10 cellular contexts compared by ENCODE assay signal in the genomic region with DNA sequence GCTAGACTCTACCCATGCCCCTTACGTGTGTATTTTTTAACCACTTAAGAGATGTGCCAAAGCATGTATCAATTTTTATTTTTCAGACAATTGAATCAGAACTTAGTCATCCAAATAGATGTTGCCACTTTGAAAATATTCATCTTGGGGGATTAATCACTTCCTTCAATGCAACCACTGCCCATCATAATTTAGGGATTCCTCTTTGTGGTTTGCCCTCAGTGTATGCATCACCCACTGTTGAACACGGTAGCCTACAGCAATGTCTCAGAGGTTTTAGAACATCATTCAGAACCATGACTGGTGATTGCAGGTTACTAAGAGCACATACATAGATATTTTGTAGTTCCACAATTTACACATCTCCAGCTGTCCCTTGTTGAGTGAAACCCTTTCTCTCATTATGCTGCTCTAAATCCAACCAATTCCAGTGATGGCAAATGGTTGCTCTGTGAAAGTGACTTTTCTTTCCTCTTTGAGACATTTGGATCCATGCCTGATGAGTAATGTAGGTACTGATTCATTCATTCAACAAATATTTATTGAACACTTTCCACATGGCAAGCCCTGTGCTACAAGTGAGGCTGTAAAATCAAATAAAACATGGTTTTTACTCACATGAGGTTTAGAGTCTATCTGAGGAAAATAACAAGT.
DNase-seq lines count a peak whose midpoint lies in the region; ATAC-seq and TF ChIP-seq lines count a peak whose summit lies in the region.
"Had no signal": no experiment of that assay in that cellular context is flagged by ENCODE, and none has a peak within 500 bp of the region (broad histone marks: within the 10 kb centered on the region; RNA-seq: fewer than 3 reads in every experiment).

No MANE protein-coding gene starts in this region.

- H3K27ac ChIP-seq in Panc1 (ENCODE audit: low read length): no peak overlapping the region

- no peak overlapping the region for H3K27ac Mint-ChIP-seq in activated CD4-positive, alpha-beta memory T cell treated with anti-CD3 and anti-CD28 coated beads for 36 hours
- no peak overlapping the region for H3K27ac Mint-ChIP-seq in activated CD4-positive, alpha-beta memory T cell treated with anti-CD3 and anti-CD28 coated beads, Interleukin-2, amount 10 ng/mL, durations not matched to agents 7 days and 5 days
- H3K27ac Mint-ChIP-seq in stimulated activated naive CD8-positive, alpha-beta T cell treated with anti-CD3 and anti-CD28 coated beads, Interleukin-15, amount 100 ng/mL, for 72 hours: peak overlapping the region; percentile 3 to 89
- H3K27ac Mint-ChIP-seq: CD8-positive, alpha-beta T cell had no signal

- no peak overlapping the region for H3K4me3 Mint-ChIP-seq in activated CD4-positive, alpha-beta memory T cell treated with anti-CD3 and anti-CD28 coated beads for 36 hours
- no peak overlapping the region for H3K4me3 Mint-ChIP-seq in activated CD4-positive, alpha-beta memory T cell treated with anti-CD3 and anti-CD28 coated beads, Interleukin-2, amount 10 ng/mL, durations not matched to agents 7 days and 5 days
- peak overlapping the region in 1 of 2 donors; percentile 25 for H3K4me3 Mint-ChIP-seq in stimulated activated naive CD8-positive, alpha-beta T cell treated with anti-CD3 and anti-CD28 coated beads, Interleukin-15, amount 100 ng/mL, for 72 hours
- H3K4me3 Mint-ChIP-seq: CD8-positive, alpha-beta T cell had no signal

- H3K4me3 ChIP-seq in Panc1 (ENCODE audit: low read depth in 2 of 2, low read length in 2 of 2): no peak overlapping the region
- H3K4me3 ChIP-seq in fibroblast of mammary gland (ENCODE audit: control insufficient read depth, low read depth, low read length): no peak overlapping the region

- no TSS peak for BruUV-seq in Panc1 (replicated peaks; lab: Mats Ljungman, UMichigan)

- no peaks in the 10 kb centered on the region for H3K36me3 Mint-ChIP-seq in activated CD4-positive, alpha-beta memory T cell treated with anti-CD3 and anti-CD28 coated beads for 36 hours
- no peaks in the 10 kb centered on the region for H3K36me3 Mint-ChIP-seq in activated CD4-positive, alpha-beta memory T cell treated with anti-CD3 and anti-CD28 coated beads, Interleukin-2, amount 10 ng/mL, durations not matched to agents 7 days and 5 days (ENCODE audit: low read depth)
- H3K36me3 Mint-ChIP-seq: CD8-positive, alpha-beta T cell had no signal

- ATAC-seq in Panc1: peak; percentile 80
- ATAC-seq in stimulated activated naive CD8-positive, alpha-beta T cell treated with anti-CD3 and anti-CD28 coated beads, Interleukin-15, amount 100 ng/mL, for 72 hours: peak; percentile 96
- ATAC-seq in GM21717 (IDR thresholded peaks at IDR 0.05; ENCODE audit: unreplicated experiment): no peak
- ATAC-seq: CD8-positive, alpha-beta T cell had no signal

- intact Hi-C loops in activated CD4-positive, alpha-beta memory T cell treated with anti-CD3 and anti-CD28 coated beads for 36 hours (cut with micrococcal nuclease): loop anchor here (1.0 to 5.0 kb wide), 5 partner anchors 18 to 124 kb away; no protein-coding TSS in a partner anchor
- intact Hi-C loops in Panc1 (cut with micrococcal nuclease; ENCODE audit: unreplicated experiment): no loop called here

- peaks cover 11% of the 10 kb centered on the region for H3K4me1 Mint-ChIP-seq in activated CD4-positive, alpha-beta memory T cell treated with anti-CD3 and anti-CD28 coated beads for 36 hours (ENCODE audit: low read depth)
- H3K4me1 Mint-ChIP-seq in activated CD4-positive, alpha-beta memory T cell treated with anti-CD3 and anti-CD28 coated beads, Interleukin-2, amount 10 ng/mL, durations not matched to agents 7 days and 5 days: peaks cover 12% of the 10 kb centered on the region
- peaks cover 13% of the 10 kb centered on the region for H3K4me1 Mint-ChIP-seq in stimulated activated naive CD8-positive, alpha-beta T cell treated with anti-CD3 and anti-CD28 coated beads, Interleukin-15, amount 100 ng/mL, for 72 hours

- CTCF ChIA-PET in activated CD4-positive, alpha-beta memory T cell treated with anti-CD3 and anti-CD28 coated beads for 36 hours (lab: Charles Lee): no interaction called here
- CTCF ChIA-PET in activated CD4-positive, alpha-beta memory T cell treated with anti-CD3 and anti-CD28 coated beads, Interleukin-2, amount 10 ng/mL, durations not matched to agents 7 days and 5 days (lab: Charles Lee): no interaction called here
- CTCF ChIA-PET in Panc1 (lab: Charles Lee): no interaction called here

- H3K4me1 ChIP-seq in Panc1 (ENCODE audit: control insufficient read depth, insufficient read depth, low read length): no peaks in the 10 kb centered on the region

- no peaks in the 10 kb centered on the region for H3K9me3 ChIP-seq in Panc1 (ENCODE audit: control insufficient read depth, insufficient read depth, low read depth, low read length)

- no peaks in the 10 kb centered on the region for H3K36me3 ChIP-seq in Panc1 (ENCODE audit: control insufficient read depth, insufficient read depth, low read length)

- H3K27me3 ChIP-seq in Panc1 (ENCODE audit: control insufficient read depth, insufficient read depth, low read length): no peaks in the 10 kb centered on the region

- peaks cover 38% of the 10 kb centered on the region for H3K27me3 Mint-ChIP-seq in activated CD4-positive, alpha-beta memory T cell treated with anti-CD3 and anti-CD28 coated beads for 36 hours
- peaks cover 37% of the 10 kb centered on the region for H3K27me3 Mint-ChIP-seq in activated CD4-positive, alpha-beta memory T cell treated with anti-CD3 and anti-CD28 coated beads, Interleukin-2, amount 10 ng/mL, durations not matched to agents 7 days and 5 days
- H3K27me3 Mint-ChIP-seq in stimulated activated naive CD8-positive, alpha-beta T cell treated with anti-CD3 and anti-CD28 coated beads, Interleukin-15, amount 100 ng/mL, for 72 hours: no peaks in the 10 kb centered on the region

- in situ Hi-C loops in Panc1 (cut with HindIII; ENCODE audit: low pct_unique_long_range_greater_than_20kb, low sequenced_read_pairs): no loop called here

- POLR2A ChIA-PET in activated CD4-positive, alpha-beta memory T cell treated with anti-CD3 and anti-CD28 coated beads for 36 hours (lab: Charles Lee): no interaction called here
- POLR2A ChIA-PET in activated CD4-positive, alpha-beta memory T cell treated with anti-CD3 and anti-CD28 coated beads, Interleukin-2, amount 10 ng/mL, durations not matched to agents 7 days and 5 days (lab: Charles Lee): no interaction called here
- POLR2A ChIA-PET in Panc1 (lab: Charles Lee): no interaction called here

- TF ChIP-seq CTCF in Panc1 (IDR thresholded peaks at IDR 0.05): no peak
- TF ChIP-seq CTCF in fibroblast of mammary gland (conservative IDR thresholded peaks at IDR 0.05; ENCODE audit: control insufficient read depth, insufficient read depth, low read depth, low read length): no peak

- DNase-seq in activated CD4-positive, alpha-beta memory T cell treated with anti-CD3 and anti-CD28 coated beads for 36 hours: peak; percentile 35
- no peak for DNase-seq in activated CD4-positive, alpha-beta memory T cell treated with anti-CD3 and anti-CD28 coated beads, Interleukin-2, amount 10 ng/mL, durations not matched to agents 7 days and 5 days
- DNase-seq in Panc1 (ENCODE audit: low read depth, low spot score) (peak; percentile 82), fibroblast of mammary gland (ENCODE audit: low read depth) (peak; percentile 99), medulla oblongata (ENCODE audit: extremely low spot score) (no peak), NCI-H2196 treated with DMSO at 0.1 percent for 48 hours (lab: John Stamatoyannopoulos, UW; ENCODE audit: unreplicated experiment) (no peak)
- peak in 1 of 2 donors; percentile 44 for DNase-seq in stimulated activated naive CD8-positive, alpha-beta T cell treated with anti-CD3 and anti-CD28 coated beads, Interleukin-15, amount 100 ng/mL, for 72 hours
- DNase-seq: CD8-positive, alpha-beta T cell; hypothalamus had no signal

- H3K9me3 Mint-ChIP-seq in activated CD4-positive, alpha-beta memory T cell treated with anti-CD3 and anti-CD28 coated beads for 36 hours: no peaks in the 10 kb centered on the region
- H3K9me3 Mint-ChIP-seq in activated CD4-positive, alpha-beta memory T cell treated with anti-CD3 and anti-CD28 coated beads, Interleukin-2, amount 10 ng/mL, durations not matched to agents 7 days and 5 days: no peaks in the 10 kb centered on the region
- no peaks in the 10 kb centered on the region for H3K9me3 Mint-ChIP-seq in stimulated activated naive CD8-positive, alpha-beta T cell treated with anti-CD3 and anti-CD28 coated beads, Interleukin-15, amount 100 ng/mL, for 72 hours
- H3K9me3 Mint-ChIP-seq: CD8-positive, alpha-beta T cell had no signal

Comparison
In these comparisons a context has a peak if more than half of its experiments do, and no peak if none do; other contexts are left out.
1. DNase-seq: peak in activated CD4-positive, alpha-beta memory T cell treated with anti-CD3 and anti-CD28 coated beads for 36 hours (single experiment), Panc1 (single experiment) and fibroblast of mammary gland (single experiment); none in activated CD4-positive, alpha-beta memory T cell treated with anti-CD3 and anti-CD28 coated beads, Interleukin-2, amount 10 ng/mL, durations not matched to agents 7 days and 5 days (single experiment), medulla oblongata (single experiment) and NCI-H2196 treated with DMSO at 0.1 percent for 48 hours (single experiment).
2. H3K27ac Mint-ChIP-seq: peak in stimulated activated naive CD8-positive, alpha-beta T cell treated with anti-CD3 and anti-CD28 coated beads, Interleukin-15, amount 100 ng/mL, for 72 hours (2 of 2); none in activated CD4-positive, alpha-beta memory T cell treated with anti-CD3 and anti-CD28 coated beads for 36 hours (single experiment) and activated CD4-positive, alpha-beta memory T cell treated with anti-CD3 and anti-CD28 coated beads, Interleukin-2, amount 10 ng/mL, durations not matched to agents 7 days and 5 days (single experiment).